7 cellular contexts compared by ENCODE assay signal in the genomic region with DNA sequence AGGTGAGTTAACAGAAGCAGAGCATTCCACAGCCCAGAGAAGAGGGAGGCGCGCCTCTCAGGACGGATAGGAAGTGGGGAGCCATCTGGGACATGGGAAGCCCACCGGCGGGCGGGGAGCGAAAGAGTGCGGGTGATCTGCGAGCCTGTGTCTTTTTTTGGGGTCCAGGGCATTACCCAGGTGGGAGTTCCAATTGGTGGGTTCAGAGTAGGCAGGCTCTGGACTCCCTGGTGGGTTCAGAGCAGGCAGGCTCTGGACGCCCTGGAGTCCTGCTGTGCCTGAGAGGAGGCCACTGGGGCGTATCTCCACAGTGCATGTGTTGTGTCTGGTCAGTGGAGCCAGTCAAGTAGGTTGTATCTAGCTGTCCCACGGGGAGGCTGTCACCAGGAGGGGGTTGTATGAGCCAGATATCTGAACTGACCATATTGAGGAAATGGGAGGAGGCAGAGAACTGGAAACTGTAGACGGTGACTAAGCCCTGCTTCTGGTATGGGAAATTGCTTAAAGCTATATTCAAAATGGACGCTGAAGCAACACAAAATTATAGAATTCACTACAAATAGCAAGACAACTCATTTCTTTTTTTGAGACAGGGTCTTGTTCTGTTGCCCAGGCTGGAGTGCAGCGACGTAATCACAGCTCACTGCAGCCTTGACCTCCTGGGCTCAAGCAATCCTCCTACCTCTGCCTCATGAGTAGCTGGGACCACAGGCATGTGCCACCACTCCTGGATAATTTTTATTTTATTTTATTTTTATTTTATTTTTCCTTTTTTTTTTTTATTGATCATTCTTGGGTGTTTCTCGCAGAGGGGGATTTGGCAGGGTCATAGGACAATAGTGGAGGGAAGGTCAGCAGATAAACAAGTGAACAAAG.
DNase-seq lines count a peak whose midpoint lies in the region; ATAC-seq lines count a peak whose summit lies in the region.

No MANE protein-coding gene starts in this region.

- DNase-seq in SIG-M5 (lab: John Stamatoyannopoulos, UW) (peak; percentile 19), kidney tubule cell (ENCODE audit: low spot score) (peak; percentile 95), NCI-H1436 treated with DMSO at 0.1 percent for 48 hours (lab: John Stamatoyannopoulos, UW) (no peak)
- no peak for DNase-seq in activated CD4-positive, alpha-beta T cell treated with anti-CD3 and anti-CD28 coated beads for 1 hour
- no peak for DNase-seq in stimulated activated CD4-positive, alpha-beta T cell treated with anti-CD3 and anti-CD28 coated beads, Interleukin-15, amount 100 ng/mL, for 24 hours

- ATAC-seq in GM19023 (IDR thresholded peaks at IDR 0.05; ENCODE audit: unreplicated experiment) (peak; percentile 36), HG02973 (IDR thresholded peaks at IDR 0.05; ENCODE audit: unreplicated experiment) (peak; percentile 38)

Comparison
In these comparisons a context has a peak if more than half of its experiments do, and no peak if none do; other contexts are left out.
1. DNase-seq: peak in SIG-M5 (single experiment) and kidney tubule cell (single experiment); none in NCI-H1436 treated with DMSO at 0.1 percent for 48 hours (single experiment), activated CD4-positive, alpha-beta T cell treated with anti-CD3 and anti-CD28 coated beads for 1 hour (single experiment) and stimulated activated CD4-positive, alpha-beta T cell treated with anti-CD3 and anti-CD28 coated beads, Interleukin-15, amount 100 ng/mL, for 24 hours (single experiment).